ENCODE assay signal across 8 cellular contexts in genomic region chr1:28510350-28511223, GRCh38. TPM values are rescaled to one million over a fixed set of nuclear protein-coding genes. Genes with fewer than 3 reads are reported as not detected.
DNase-seq lines count a peak whose midpoint lies in the region; ATAC-seq and TF ChIP-seq lines count a peak whose summit lies in the region.

No MANE protein-coding gene starts in this region.

- TF ChIP-seq POLR2A in Raji (IDR thresholded peaks at IDR 0.05; ENCODE audit: insufficient read depth, low read depth, low read length), result peak; percentile 70
- TF ChIP-seq POLR2A in sigmoid colon (IDR thresholded peaks at IDR 0.05), result no peak

- H3K36me3 ChIP-seq in colonic mucosa (no peaks in the 10 kb centered on the region), sigmoid colon (peaks cover 21 to 76% (median 46%) of the 10 kb centered on the region in 4 donors)

- no peak for ATAC-seq in GM18861 (IDR thresholded peaks at IDR 0.05; ENCODE audit: unreplicated experiment)

- H3K27me3 ChIP-seq in colonic mucosa, result no peaks in the 10 kb centered on the region
- H3K27me3 ChIP-seq in sigmoid colon, result no peaks in the 10 kb centered on the region

- H3K9me3 ChIP-seq in colonic mucosa (no peaks in the 10 kb centered on the region), sigmoid colon (no peaks in the 10 kb centered on the region)

- H3K4me1 ChIP-seq in colonic mucosa (peaks cover 25% of the 10 kb centered on the region), sigmoid colon (peaks cover 5 to 59% (median 59%) of the 10 kb centered on the region in 4 donors)

- intact Hi-C loops in colonic mucosa (cut with DNase I), result no loop called here
- intact Hi-C loops in sigmoid colon (cut with DNase I), result loop anchor here (10.0 kb wide), 1 partner anchor 224 kb away; the partner anchor contains the start of gene YTHDF2

- peak; percentile 66 for DNase-seq in SKM-1 treated with dmso at 0.1 percent for 144 hours (lab: John Stamatoyannopoulos, UW; ENCODE audit: unreplicated experiment)
- no peak for DNase-seq in SKM-1 (lab: John Stamatoyannopoulos, UW; ENCODE audit: unreplicated experiment)
- no peak for DNase-seq in colonic mucosa
- DNase-seq in retinal pigment epithelial cell (ENCODE audit: low read depth), result no peak
- no peak for DNase-seq in NCI-H345 treated with DMSO at 0.1 percent for 48 hours (lab: John Stamatoyannopoulos, UW; ENCODE audit: unreplicated experiment)
- DNase-seq in sigmoid colon, result no peak

- H3K9ac ChIP-seq in colonic mucosa (ENCODE audit: low read depth in 2 of 2, low read length in 2 of 2), result peak overlapping the region; percentile 44 to 63

- H3K4me3 ChIP-seq in colonic mucosa (no peak overlapping the region), retinal pigment epithelial cell (ENCODE audit: low read length) (peak overlapping the region; percentile 81), sigmoid colon (no peak overlapping the region)

- 60 to 64% methylated on average over 8 of the region's 8 CpGs for WGBS in sigmoid colon, 2 donors

- no peak for TF ChIP-seq CTCF in colonic mucosa (IDR thresholded peaks at IDR 0.05)
- no peak for TF ChIP-seq CTCF in retinal pigment epithelial cell (conservative IDR thresholded peaks at IDR 0.05; ENCODE audit: low read depth, low read length)
- TF ChIP-seq CTCF in sigmoid colon (IDR thresholded peaks at IDR 0.05), result no peak

- TF ChIP-seq EP300 in sigmoid colon (IDR thresholded peaks at IDR 0.05), result no peak

- H3K27ac ChIP-seq in colonic mucosa (no peak overlapping the region), sigmoid colon (no peak overlapping the region)

RNA-seq across cellular contexts. Expression of gene RCC1, which starts 4.7 kb away (rescaled TPM):
- total RNA-seq in colonic mucosa (100 to 1,000 TPM in 1 of 2 donors, 10 to 100 TPM in 1; 29.9 to 101 TPM), sigmoid colon (10 to 100 TPM in 3 of 4 donors, 1 to 10 TPM in 1; 8.9 to 18.8 (median 10.8) TPM)
- polyA plus RNA-seq in sigmoid colon, result 10 to 100 TPM; 25.2 to 64.2 (median 26.8) TPM

RNA-seq across cellular contexts. Expression of gene TRNAU1AP, which starts 42.3 kb away (rescaled TPM):
- total RNA-seq in colonic mucosa, result 10 to 100 TPM; 22.1 to 28.6 TPM
- 10 to 100 TPM; 20.0 to 36.5 (median 29.9) TPM for total RNA-seq in sigmoid colon
- 10 to 100 TPM; 14.1 to 27.6 (median 19.5) TPM for polyA plus RNA-seq in sigmoid colon
